Comparison of ENCODE assay signal across 8 cellular contexts in genomic region chr17:48892940-48893645, GRCh38. TPM values are rescaled to one million over a fixed set of nuclear protein-coding genes. Genes with fewer than 3 reads are reported as not detected.
DNase-seq lines count a peak whose midpoint lies in the region; ATAC-seq and TF ChIP-seq lines count a peak whose summit lies in the region.

No MANE protein-coding gene starts in this region.

- POLR2A ChIA-PET in HEK293T (lab: Yijun Ruan, JAX): interaction anchor here (0.6 to 5.0 kb wide), 13 partner anchors 9 to 143 kb away, joined by 3 to 59 read pairs (median 7); partner anchors contain the start of genes IGF2BP1, SNF8 and UBE2Z

- H3K36me3 ChIP-seq in DOHH2 (ENCODE audit: control insufficient read depth, low read length): peaks cover 50% of the 10 kb centered on the region
- peaks cover 42% of the 10 kb centered on the region for H3K36me3 ChIP-seq in MG63

- peaks cover 18% of the 10 kb centered on the region for H3K4me1 Mint-ChIP-seq in dendritic cell treated with granulocyte-macrophage colony-stimulating factor and Interleukin-4, amounts not matched to agents 40 ng/mL and 50 ng/mL, for 4 days (ENCODE audit: low read depth)
- peaks cover 22 to 24% of the 10 kb centered on the region in 2 donors for H3K4me1 Mint-ChIP-seq in natural killer cell

- CTCF ChIA-PET in HEK293T (lab: Yijun Ruan, JAX): interaction anchor here (0.5 to 1.2 kb wide), 6 partner anchors 9 to 478 kb away, joined by 3 to 6 read pairs (median 4); no protein-coding TSS in a partner anchor

- peak overlapping the region; percentile 84 for H3K4me2 ChIP-seq in DOHH2 (ENCODE audit: low read length)

- intact Hi-C loops in dendritic cell treated with granulocyte-macrophage colony-stimulating factor and Interleukin-4, amounts not matched to agents 40 ng/mL and 50 ng/mL, for 4 days (cut with micrococcal nuclease): loop anchor here (1.0 to 2.0 kb wide), 4 partner anchors 15 to 62 kb away; partner anchors contain the start of genes CALCOCO2, SNF8 and UBE2Z
- intact Hi-C loops in natural killer cell (cut with micrococcal nuclease): loop anchor here (1.0 kb wide), 2 partner anchors 15 to 51 kb away; partner anchors contain the start of genes SNF8 and UBE2Z

- no peak for TF ChIP-seq CTCF in DOHH2 (IDR thresholded peaks at IDR 0.05; ENCODE audit: low read depth, low read length, poor library complexity, severe bottlenecking)
- no peak for TF ChIP-seq CTCF in natural killer cell (IDR thresholded peaks at IDR 0.05)

- H3K27me3 ChIP-seq in DOHH2 (ENCODE audit: control insufficient read depth, low read length) (no peaks in the 10 kb centered on the region), MG63 (no peaks in the 10 kb centered on the region)

- H3K79me2 ChIP-seq in DOHH2 (ENCODE audit: control insufficient read depth, low read length): peaks cover 33% of the 10 kb centered on the region

- peak overlapping the region; percentile 97 for H3K4me3 Mint-ChIP-seq in dendritic cell treated with granulocyte-macrophage colony-stimulating factor and Interleukin-4, amounts not matched to agents 40 ng/mL and 50 ng/mL, for 4 days
- H3K4me3 Mint-ChIP-seq in natural killer cell: peak overlapping the region; percentile 98

- DNase-seq in MG63 (no peak), natural killer cell (no peak), NCI-H187 treated with DMSO at 0.1 percent for 48 hours (lab: John Stamatoyannopoulos, UW) (no peak), HEK293T (ENCODE audit: extremely low spot score) (no peak), islet precursor cell (no peak), 8988T (no peak)

- ATAC-seq in natural killer cell: no peak

- peak overlapping the region; percentile 92 for H3K27ac Mint-ChIP-seq in dendritic cell treated with granulocyte-macrophage colony-stimulating factor and Interleukin-4, amounts not matched to agents 40 ng/mL and 50 ng/mL, for 4 days
- H3K27ac Mint-ChIP-seq in natural killer cell: peak overlapping the region; percentile 97 to 98

- peaks cover 7% of the 10 kb centered on the region for H3F3A ChIP-seq in DOHH2 (ENCODE audit: control insufficient read depth, insufficient read depth)

- H3K9me2 ChIP-seq in DOHH2 (replicated peaks; ENCODE audit: control insufficient read depth, low read length): no peaks in the 10 kb centered on the region

- no peaks in the 10 kb centered on the region for H3K9me3 Mint-ChIP-seq in dendritic cell treated with granulocyte-macrophage colony-stimulating factor and Interleukin-4, amounts not matched to agents 40 ng/mL and 50 ng/mL, for 4 days
- H3K9me3 Mint-ChIP-seq in natural killer cell: no peaks in the 10 kb centered on the region

- H3K36me3 Mint-ChIP-seq in dendritic cell treated with granulocyte-macrophage colony-stimulating factor and Interleukin-4, amounts not matched to agents 40 ng/mL and 50 ng/mL, for 4 days (ENCODE audit: low read depth): peaks cover 51% of the 10 kb centered on the region
- H3K36me3 Mint-ChIP-seq in natural killer cell: no peaks in the 10 kb centered on the region

- peaks cover 16% of the 10 kb centered on the region for H3K4me1 ChIP-seq in DOHH2 (ENCODE audit: control insufficient read depth, low read length)

- H3K9me3 ChIP-seq in DOHH2 (ENCODE audit: control insufficient read depth, insufficient read depth, low read length) (no peaks in the 10 kb centered on the region), MG63 (no peaks in the 10 kb centered on the region)

- H3K4me3 ChIP-seq in DOHH2 (ENCODE audit: low read length) (peak overlapping the region; percentile 94), MG63 (peak overlapping the region; percentile 82)

- no peaks in the 10 kb centered on the region for H4K20me1 ChIP-seq in DOHH2 (ENCODE audit: control insufficient read depth, insufficient read depth, low read depth, low read length)

- H3K27me3 Mint-ChIP-seq in dendritic cell treated with granulocyte-macrophage colony-stimulating factor and Interleukin-4, amounts not matched to agents 40 ng/mL and 50 ng/mL, for 4 days: no peaks in the 10 kb centered on the region
- no peaks in the 10 kb centered on the region for H3K27me3 Mint-ChIP-seq in natural killer cell (ENCODE audit: low read depth in 2 of 2)

- H3K27ac ChIP-seq in DOHH2 (ENCODE audit: low read depth, low read length): peak overlapping the region; percentile 28

TF ChIP-seq in HEK293T, 16 proteins besides CTCF, POLR2A, EP300 and RAD21:
- no peak for TF ChIP-seq ELF4 (IDR thresholded peaks at IDR 0.05)
- TF ChIP-seq ARNT (IDR thresholded peaks at IDR 0.05): no peak
- no peak for TF ChIP-seq NFRKB (IDR thresholded peaks at IDR 0.05)
- no peak for TF ChIP-seq TARDBP (IDR thresholded peaks at IDR 0.05)
- no peak for TF ChIP-seq ZNF384 (IDR thresholded peaks at IDR 0.05)
- TF ChIP-seq LEF1 (IDR thresholded peaks at IDR 0.05; ENCODE audit: borderline replicate concordance): no peak
- no peak for TF ChIP-seq FOXK2 (IDR thresholded peaks at IDR 0.05)
- TF ChIP-seq L3MBTL2 (conservative IDR thresholded peaks at IDR 0.05): no peak
- no peak for TF ChIP-seq SUZ12 (IDR thresholded peaks at IDR 0.05)
- no peak for TF ChIP-seq BHLHE40 (IDR thresholded peaks at IDR 0.05; ENCODE audit: borderline replicate concordance)
- no peak for TF ChIP-seq HDGF (IDR thresholded peaks at IDR 0.05; ENCODE audit: borderline replicate concordance)

RNA-seq across cellular contexts. Expression of gene ATP5MC1, which starts 0.5 kb away (rescaled TPM):
- total RNA-seq in MG63 (2014; rRNA removed; shearing (Covaris generic); ENCODE audit: low replicate concordance): 179 and 190 TPM in 2 replicates
- 10 to 100 TPM; 28.2 to 34.9 (median 34.5) TPM for total RNA-seq in natural killer cell

RNA-seq across cellular contexts. Expression of gene UBE2Z, which starts 15.1 kb away (rescaled TPM):
- total RNA-seq in MG63 (2014; rRNA removed; shearing (Covaris generic); ENCODE audit: low replicate concordance): 106 and 126 TPM in 2 replicates
- 10 to 100 TPM; 89.0 to 94.0 (median 89.6) TPM for total RNA-seq in natural killer cell

RNA-seq across cellular contexts. Expression of gene SNF8, which starts 51.5 kb away (rescaled TPM):
- total RNA-seq in MG63 (2014; rRNA removed; shearing (Covaris generic); ENCODE audit: low replicate concordance): 266 and 293 TPM in 2 replicates
- 10 to 100 TPM; 76.9 to 86.0 (median 78.3) TPM for total RNA-seq in natural killer cell
